ENCODE assay signal across 1 cellular context in genomic region chrX:132219343-132219768, GRCh38.
TF ChIP-seq lines count a peak whose summit lies in the region.

RAP2C (minus strand) TSS chrX:132219447; CDS start chrX:132217268, 2,179 bp downstream.

TF ChIP-seq in HepG2, 621 proteins besides CTCF, POLR2A, EP300 and RAD21 (continued from another document):
- TF ChIP-seq, protein P1, sequence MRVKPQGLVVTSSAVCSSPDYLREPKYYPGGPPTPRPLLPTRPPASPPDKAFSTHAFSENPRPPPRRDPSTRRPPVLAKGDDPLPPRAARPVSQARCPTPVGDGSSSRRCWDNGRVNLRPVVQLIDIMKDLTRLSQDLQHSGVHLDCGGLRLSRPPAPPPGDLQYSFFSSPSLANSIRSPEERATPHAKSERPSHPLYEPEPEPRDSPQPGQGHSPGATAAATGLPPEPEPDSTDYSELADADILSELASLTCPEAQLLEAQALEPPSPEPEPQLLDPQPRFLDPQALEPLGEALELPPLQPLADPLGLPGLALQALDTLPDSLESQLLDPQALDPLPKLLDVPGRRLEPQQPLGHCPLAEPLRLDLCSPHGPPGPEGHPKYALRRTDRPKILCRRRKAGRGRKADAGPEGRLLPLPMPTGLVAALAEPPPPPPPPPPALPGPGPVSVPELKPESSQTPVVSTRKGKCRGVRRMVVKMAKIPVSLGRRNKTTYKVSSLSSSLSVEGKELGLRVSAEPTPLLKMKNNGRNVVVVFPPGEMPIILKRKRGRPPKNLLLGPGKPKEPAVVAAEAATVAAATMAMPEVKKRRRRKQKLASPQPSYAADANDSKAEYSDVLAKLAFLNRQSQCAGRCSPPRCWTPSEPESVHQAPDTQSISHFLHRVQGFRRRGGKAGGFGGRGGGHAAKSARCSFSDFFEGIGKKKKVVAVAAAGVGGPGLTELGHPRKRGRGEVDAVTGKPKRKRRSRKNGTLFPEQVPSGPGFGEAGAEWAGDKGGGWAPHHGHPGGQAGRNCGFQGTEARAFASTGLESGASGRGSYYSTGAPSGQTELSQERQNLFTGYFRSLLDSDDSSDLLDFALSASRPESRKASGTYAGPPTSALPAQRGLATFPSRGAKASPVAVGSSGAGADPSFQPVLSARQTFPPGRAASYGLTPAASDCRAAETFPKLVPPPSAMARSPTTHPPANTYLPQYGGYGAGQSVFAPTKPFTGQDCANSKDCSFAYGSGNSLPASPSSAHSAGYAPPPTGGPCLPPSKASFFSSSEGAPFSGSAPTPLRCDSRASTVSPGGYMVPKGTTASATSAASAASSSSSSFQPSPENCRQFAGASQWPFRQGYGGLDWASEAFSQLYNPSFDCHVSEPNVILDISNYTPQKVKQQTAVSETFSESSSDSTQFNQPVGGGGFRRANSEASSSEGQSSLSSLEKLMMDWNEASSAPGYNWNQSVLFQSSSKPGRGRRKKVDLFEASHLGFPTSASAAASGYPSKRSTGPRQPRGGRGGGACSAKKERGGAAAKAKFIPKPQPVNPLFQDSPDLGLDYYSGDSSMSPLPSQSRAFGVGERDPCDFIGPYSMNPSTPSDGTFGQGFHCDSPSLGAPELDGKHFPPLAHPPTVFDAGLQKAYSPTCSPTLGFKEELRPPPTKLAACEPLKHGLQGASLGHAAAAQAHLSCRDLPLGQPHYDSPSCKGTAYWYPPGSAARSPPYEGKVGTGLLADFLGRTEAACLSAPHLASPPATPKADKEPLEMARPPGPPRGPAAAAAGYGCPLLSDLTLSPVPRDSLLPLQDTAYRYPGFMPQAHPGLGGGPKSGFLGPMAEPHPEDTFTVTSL (CRISPR knock-in tag; IDR thresholded peaks at IDR 0.05; ENCODE audit: borderline replicate concordance): no peak
- peak; percentile 65; the same call in 1 of the 2 replicates for TF ChIP-seq RXRB (CRISPR knock-in tag; IDR thresholded peaks at IDR 0.05; ENCODE audit: borderline replicate concordance)
- no peak for TF ChIP-seq NFE2L1 (CRISPR knock-in tag; IDR thresholded peaks at IDR 0.05; ENCODE audit: borderline replicate concordance)
- no peak for TF ChIP-seq ZBTB40 (IDR thresholded peaks at IDR 0.05)
- TF ChIP-seq ZBTB40 (CRISPR knock-in tag; IDR thresholded peaks at IDR 0.05): no peak
TF ChIP-seq in HepG2: peak in this region for 63.
